8 cellular contexts compared by ENCODE assay signal in genomic region chr1:119008483-119009299, GRCh38. TPM values are rescaled to one million over a fixed set of nuclear protein-coding genes. Genes with fewer than 3 reads are reported as not detected.
A peak's percentile ranks its signal among the peaks of the same experiment; 100 is the strongest.
DNase-seq lines count a peak whose midpoint lies in the region; ATAC-seq and TF ChIP-seq lines count a peak whose summit lies in the region.

No MANE protein-coding gene starts in this region.

- H3K36me3 ChIP-seq in effector memory CD4-positive, alpha-beta T cell (ENCODE audit: control insufficient read depth, insufficient read depth, low read length), result no peaks in the 10 kb centered on the region

- H3K27ac ChIP-seq in VCaP, result no peak overlapping the region
- no peak overlapping the region for H3K27ac ChIP-seq in effector memory CD4-positive, alpha-beta T cell (ENCODE audit: insufficient read depth, low read length, poor library complexity, severe bottlenecking)

- H3K9me3 ChIP-seq in effector memory CD4-positive, alpha-beta T cell (ENCODE audit: control insufficient read depth, low read length), result peaks cover 6% of the 10 kb centered on the region

- peak; percentile 69 for TF ChIP-seq CTCF in VCaP (conservative IDR thresholded peaks at IDR 0.05)
- peak; percentile 37 for TF ChIP-seq CTCF in foreskin fibroblast (IDR thresholded peaks at IDR 0.05; ENCODE audit: low read depth, low read length)

- peak; percentile 57 for DNase-seq in Daoy (ENCODE audit: low read depth)
- DNase-seq in NAMALWA (ENCODE audit: low spot score), result peak; percentile 66
- DNase-seq in foreskin fibroblast, result peak; percentile 62 to 79
- DNase-seq in non-pigmented ciliary epithelial cell (ENCODE audit: low read depth), result peak; percentile 35
- no peak for DNase-seq in GF-D8 (lab: John Stamatoyannopoulos, UW)
- no peak for DNase-seq in effector memory CD4-positive, alpha-beta T cell

- peak overlapping the region; percentile 3 to 39 for H3K4me3 ChIP-seq in foreskin fibroblast (ENCODE audit: low read depth in 1 of 2, low read length in 2 of 2)
- no peak overlapping the region for H3K4me3 ChIP-seq in effector memory CD4-positive, alpha-beta T cell (ENCODE audit: insufficient read depth, low read depth, low read length, poor library complexity, severe bottlenecking)

- ATAC-seq in GM21390 (IDR thresholded peaks at IDR 0.05; ENCODE audit: unreplicated experiment), result peak; percentile 50

- H3K27me3 ChIP-seq in effector memory CD4-positive, alpha-beta T cell (replicated peaks; ENCODE audit: control insufficient read depth, insufficient read depth, low read length, poor library complexity, severe bottlenecking), result peaks cover 30% of the 10 kb centered on the region

- peaks cover 3% of the 10 kb centered on the region for H3K4me1 ChIP-seq in effector memory CD4-positive, alpha-beta T cell (ENCODE audit: control insufficient read depth, insufficient read depth, low read length, poor library complexity, severe bottlenecking)

RNA-seq across cellular contexts. Expression of gene TBX15, which starts 20.5 kb away (rescaled TPM):
- 5.1 and 7.4 TPM in 2 replicates for total RNA-seq in Daoy (2014; rRNA removed; shearing (Covaris generic))

Comparison
In these comparisons a context has a peak if more than half of its experiments do, and no peak if none do; other contexts are left out.
1. DNase-seq: peak in Daoy (single experiment), NAMALWA (single experiment), foreskin fibroblast (2 of 2) and non-pigmented ciliary epithelial cell (single experiment); none in GF-D8 (single experiment) and effector memory CD4-positive, alpha-beta T cell (0 of 3).